ENCODE assay signal across 9 cellular contexts in genomic region chr6:43644940-43645612, GRCh38. TPM values are rescaled to one million over a fixed set of nuclear protein-coding genes. Genes with fewer than 3 reads are reported as not detected.
DNase-seq lines count a peak whose midpoint lies in the region; ATAC-seq, FAIRE-seq and TF ChIP-seq lines count a peak whose summit lies in the region.
"Had no signal": no experiment of that assay in that cellular context is flagged by ENCODE, and none has a peak within 500 bp of the region (broad histone marks: within the 10 kb centered on the region; RNA-seq: fewer than 3 reads in every experiment).

RSPH9 (plus strand) TSS chr6:43645036; CDS start chr6:43645099, 63 bp downstream.

- H3K27me3 ChIP-seq in gastroesophageal sphincter (no peaks in the 10 kb centered on the region), trophoblast cell (ENCODE audit: insufficient read depth, low read length) (no peaks in the 10 kb centered on the region), vagina (no peaks in the 10 kb centered on the region)

- H3K9ac ChIP-seq in trophoblast cell (ENCODE audit: low read length), result no peak within 1 kb of the TSS

- intact Hi-C loops in vagina (cut with DNase I), result no loop called here

- no peak within 1 kb of the TSS for H4K8ac ChIP-seq in trophoblast cell (ENCODE audit: low read depth, low read length)

- H3K36me3 ChIP-seq in gastroesophageal sphincter, result peaks cover 0 to 28% of the 10 kb centered on the region in 2 donors
- peaks cover 9 to 14% of the 10 kb centered on the region in 2 experiments for H3K36me3 ChIP-seq in trophoblast cell (ENCODE audit: control insufficient read depth in 1 of 2, insufficient read depth in 2 of 2, low read length in 2 of 2)
- peaks cover 0 to 16% of the 10 kb centered on the region in 2 donors for H3K36me3 ChIP-seq in vagina

- no peak within 1 kb of the TSS for H2BK12ac ChIP-seq in trophoblast cell (ENCODE audit: low read length)

- H2AK5ac ChIP-seq in trophoblast cell (ENCODE audit: low read length), result no peak within 1 kb of the TSS

- no peak within 1 kb of the TSS for H2BK5ac ChIP-seq in trophoblast cell (ENCODE audit: low read depth, low read length, poor library complexity)

- peak; percentile 73 for FAIRE-seq in GM19239 (lab: Jason Lieb, UNC)

- no peak within 1 kb of the TSS for H3K18ac ChIP-seq in trophoblast cell (ENCODE audit: low read length)

- TF ChIP-seq CTCF in gastroesophageal sphincter (IDR thresholded peaks at IDR 0.05), result no peak
- no peak for TF ChIP-seq CTCF in vagina (IDR thresholded peaks at IDR 0.05)

- peak within 1 kb of the TSS; percentile 62 for H2AFZ ChIP-seq in trophoblast cell (ENCODE audit: insufficient read depth, low read length, poor library complexity)

- H3K4ac ChIP-seq in trophoblast cell (ENCODE audit: low read depth, low read length), result no peak within 1 kb of the TSS

- peak; percentile 79 for ATAC-seq in gastroesophageal sphincter

- no peak for TF ChIP-seq EP300 in gastroesophageal sphincter (IDR thresholded peaks at IDR 0.05)

- peak within 1 kb of the TSS in 3 of 4 donors; percentile 60 to 70 (median 60) for H3K27ac ChIP-seq in gastroesophageal sphincter
- H3K27ac ChIP-seq in trophoblast cell (ENCODE audit: low read depth, low read length), result no peak within 1 kb of the TSS
- peak within 1 kb of the TSS; percentile 69 for H3K27ac ChIP-seq in vagina

- 1 to 6% methylated on average over 10 to 12 of the region's 52 CpGs for WGBS in gastroesophageal sphincter (ENCODE audit: low coverage in 1 of 2), 2 donors
- whole genome bisulfite sequencing in trophoblast cell (ENCODE audit: extremely low coverage, insufficient coverage, insufficient read length), result no CpG with 5 or more reads among the region's 52 CpGs

- no peak for DNase-seq in GM19239 (ENCODE audit: insufficient read length, low spot score)
- DNase-seq in NCI-H748 treated with DMSO at 0.1 percent for 48 hours (lab: John Stamatoyannopoulos, UW), result peak; percentile 19
- DNase-seq in activated effector memory CD4-positive, alpha-beta T cell treated with Interleukin-2 at 50 U/mL for 16 hours, result peak; percentile 42
- peak; percentile 59 to 69 for DNase-seq in trophoblast cell
- no peak for DNase-seq in vagina (ENCODE audit: extremely low spot score in 2 of 2)
- no peak for DNase-seq in NCI-H1048 (lab: John Stamatoyannopoulos, UW)
- no peak for DNase-seq in cerebellar nuclear complex (lab: John Stamatoyannopoulos, UW)

- H3K79me2 ChIP-seq in trophoblast cell (ENCODE audit: control insufficient read depth, insufficient read depth, low read length, poor library complexity), result no peaks in the 10 kb centered on the region

- H3K4me1 ChIP-seq in gastroesophageal sphincter, result peaks cover 0 to 21% (median 0%) of the 10 kb centered on the region in 3 donors
- H3K4me1 ChIP-seq in trophoblast cell (ENCODE audit: control insufficient read depth in 1 of 2, insufficient read depth in 2 of 2, low read length in 2 of 2), result peaks cover 4 to 5% of the 10 kb centered on the region in 2 experiments
- peaks cover 8% of the 10 kb centered on the region for H3K4me1 ChIP-seq in vagina

- H3K14ac ChIP-seq in trophoblast cell (ENCODE audit: low read length), result no peak within 1 kb of the TSS

- H3K9me3 ChIP-seq in gastroesophageal sphincter (no peaks in the 10 kb centered on the region), trophoblast cell (ENCODE audit: insufficient read depth, low read depth, low read length) (no peaks in the 10 kb centered on the region), vagina (no peaks in the 10 kb centered on the region)

- H3K4me3 ChIP-seq in gastroesophageal sphincter, result peak within 1 kb of the TSS; percentile 28 to 52
- H3K4me3 ChIP-seq in trophoblast cell (ENCODE audit: low read depth, low read length), result peak within 1 kb of the TSS; percentile 65
- H3K4me3 ChIP-seq in vagina, result peak within 1 kb of the TSS; percentile 54 to 57

- H3K4me2 ChIP-seq in trophoblast cell (ENCODE audit: low read length), result peak within 1 kb of the TSS; percentile 70

- H3K23ac ChIP-seq in trophoblast cell (ENCODE audit: low read length), result no peak within 1 kb of the TSS

- H3K79me1 ChIP-seq in trophoblast cell (ENCODE audit: low read length), result no peaks in the 10 kb centered on the region

- no peak within 1 kb of the TSS for H4K91ac ChIP-seq in trophoblast cell (ENCODE audit: low read depth, low read length)

- no peak within 1 kb of the TSS for H2BK120ac ChIP-seq in trophoblast cell (ENCODE audit: insufficient read depth, low read length, poor library complexity)

- TF ChIP-seq POLR2A in gastroesophageal sphincter (IDR thresholded peaks at IDR 0.05), result no peak
- TF ChIP-seq POLR2A in vagina (IDR thresholded peaks at IDR 0.05), result no peak

- no peak within 1 kb of the TSS for H4K12ac ChIP-seq in trophoblast cell (ENCODE audit: low read depth, low read length)

RNA-seq across cellular contexts. Expression of gene RSPH9, which starts in this region (rescaled TPM):
- under 1 TPM in 1 of 4 donors, not detected in 3; 0.16 TPM for total RNA-seq in gastroesophageal sphincter
- polyA plus RNA-seq in trophoblast cell (2013), result 0.19 and 0.23 TPM in 2 replicates
- 0.74 TPM for total RNA-seq in vagina
- total RNA-seq: T-helper 2 cell treated with Interferon-gamma antibody and Interleukin-4, amounts not matched to agents 100 ng/mL and 5 ng/mL, for 36 hours had no signal

Comparison
In these comparisons a context has a peak if more than half of its experiments do, and no peak if none do; other contexts are left out.
1. Peak in ATAC-seq, H3K4me3 ChIP-seq and H3K27ac ChIP-seq in gastroesophageal sphincter; RNA of the gene not detected or under 1 TPM.
2. DNase-seq: peak in NCI-H748 treated with DMSO at 0.1 percent for 48 hours (single experiment), activated effector memory CD4-positive, alpha-beta T cell treated with Interleukin-2 at 50 U/mL for 16 hours (single experiment) and trophoblast cell (2 of 2); none in GM19239 (single experiment), vagina (0 of 2), NCI-H1048 (single experiment) and cerebellar nuclear complex (0 of 2).
3. Peak in every context shown above with its lines, with median percentiles within 50 percentile points of each other: H3K4me3 ChIP-seq.